In genomic region chr3:134364936-134365765, GRCh38 we compare ENCODE assay signal across 9 cellular contexts. TPM values are rescaled to one million over a fixed set of nuclear protein-coding genes. Genes with fewer than 3 reads are reported as not detected.
A peak's percentile ranks its signal among the peaks of the same experiment; 100 is the strongest.
DNase-seq lines count a peak whose midpoint lies in the region; ATAC-seq, FAIRE-seq and TF ChIP-seq lines count a peak whose summit lies in the region.
"Had no signal": no experiment of that assay in that cellular context is flagged by ENCODE, and none has a peak within 500 bp of the region (broad histone marks: within the 10 kb centered on the region; RNA-seq: fewer than 3 reads in every experiment).

No MANE protein-coding gene starts in this region.

- peak overlapping the region; percentile 24 to 55 for H3K4me3 Mint-ChIP-seq in H9
- H3K4me3 Mint-ChIP-seq: activated B cell treated with CpG ODN at 0.5 μM for 24 hours had no signal

- H3K79me2 ChIP-seq in H9 (ENCODE audit: insufficient read depth, low read length) = no peaks in the 10 kb centered on the region

- DNase-seq in H9 = no peak
- no peak for DNase-seq in RWPE2 (ENCODE audit: low spot score)
- DNase-seq in fibroblast of the aortic adventitia (ENCODE audit: low read depth) = peak; percentile 46
- DNase-seq in left lobe of liver (ENCODE audit: low spot score) = no peak
- no peak for DNase-seq in COLO829 (ENCODE audit: low spot score)
- DNase-seq in NCI-H1417 treated with DMSO at 0.1 percent for 48 hours (lab: John Stamatoyannopoulos, UW) = no peak
- no peak for DNase-seq in frontal cortex (ENCODE audit: low spot score in 2 of 2)
- DNase-seq: activated B cell treated with CpG ODN at 0.5 μM for 24 hours had no signal

- H2BK12ac ChIP-seq in H9 (ENCODE audit: insufficient read length, low read depth, low read length) = no peak overlapping the region

- no peak for FAIRE-seq in frontal cortex (lab: Jason Lieb, UNC)

- H3K18ac ChIP-seq in H9 (ENCODE audit: insufficient read length, low read depth, low read length) = no peak overlapping the region

- peak overlapping the region; percentile 15 for H4K91ac ChIP-seq in H9 (ENCODE audit: insufficient read length, low read depth, low read length)

- no peaks in the 10 kb centered on the region for H3K79me1 ChIP-seq in H9 (ENCODE audit: insufficient read depth, low read depth, low read length, poor library complexity, severe bottlenecking)

- H3K36me3 ChIP-seq in RWPE2 (ENCODE audit: low read depth) = peaks cover 96% of the 10 kb centered on the region
- H3K36me3 ChIP-seq in skeletal muscle tissue (ENCODE audit: control insufficient read depth in 3 of 3, insufficient read depth in 3 of 3, low read length in 3 of 3) = peaks cover 55 to 86% (median 72%) of the 10 kb centered on the region in 3 donors

- peaks cover 47 to 56% of the 10 kb centered on the region in 2 experiments for H3K4me1 Mint-ChIP-seq in H9

- H3K9ac ChIP-seq in H9 (ENCODE audit: extremely low read depth, insufficient read length, low read length) = no peak overlapping the region
- peak overlapping the region in 2 of 3 donors; percentile 46 to 75 for H3K9ac ChIP-seq in skeletal muscle tissue (ENCODE audit: low read depth in 1 of 3, low read length in 3 of 3)

- no peak overlapping the region for H3K14ac ChIP-seq in H9 (ENCODE audit: insufficient read depth, low read length)

- no peaks in the 10 kb centered on the region for H3K23me2 ChIP-seq in H9 (ENCODE audit: insufficient read length, low read depth, low read length, poor library complexity, severe bottlenecking)

- no peak overlapping the region for H2BK5ac ChIP-seq in H9 (ENCODE audit: insufficient read length, low read length)

- H3K23ac ChIP-seq in H9 (ENCODE audit: insufficient read length, low read depth, low read length) = no peak overlapping the region

- no peak overlapping the region for H3K4ac ChIP-seq in H9 (ENCODE audit: low read depth, low read length)

- no peak overlapping the region for H2BK15ac ChIP-seq in H9 (ENCODE audit: low read depth, low read length)

- H3K9me3 ChIP-seq in H9 (ENCODE audit: control insufficient read depth, low read depth, low read length) (no peaks in the 10 kb centered on the region), RWPE2 (ENCODE audit: severe bottlenecking) (no peaks in the 10 kb centered on the region), skeletal muscle tissue (ENCODE audit: control insufficient read depth in 3 of 3, low read length in 3 of 3) (no peaks in the 10 kb centered on the region)

- H3K4me1 ChIP-seq in H9 (ENCODE audit: insufficient read depth, low read length) (peaks cover 21% of the 10 kb centered on the region; the same call in 1 of the 2 replicates), RWPE2 (ENCODE audit: insufficient read depth, poor library complexity, severe bottlenecking) (peaks cover 54% of the 10 kb centered on the region), skeletal muscle tissue (ENCODE audit: control insufficient read depth in 3 of 3, insufficient read depth in 3 of 3, low read length in 3 of 3) (peaks cover 92 to 97% (median 96%) of the 10 kb centered on the region in 3 donors)

- H3K4me3 ChIP-seq in RWPE2 (ENCODE audit: severe bottlenecking) (no peak overlapping the region), fibroblast of the aortic adventitia (ENCODE audit: low read depth, low read length) (no peak overlapping the region), skeletal muscle tissue (ENCODE audit: low read length in 3 of 3) (peak overlapping the region; percentile 49 to 52 (median 50))

- no peaks in the 10 kb centered on the region; the same call in 1 of the 2 replicates for H3K27me3 Mint-ChIP-seq in H9 (ENCODE audit: low read depth)

- WGBS in H9 (ENCODE audit: extremely low coverage, insufficient read length, low lambda C conversion rate) = no CpG with 5 or more reads among the region's 8 CpGs

- H3K27ac ChIP-seq in H9 (ENCODE audit: insufficient read length, low read depth, low read length) (peak overlapping the region; percentile 69), RWPE2 (ENCODE audit: poor library complexity, severe bottlenecking) (peak overlapping the region; percentile 96), skeletal muscle tissue (ENCODE audit: low read depth, low read length) (peak overlapping the region; percentile 69)

- no peaks in the 10 kb centered on the region for H3K9me3 Mint-ChIP-seq in H9
- H3K9me3 Mint-ChIP-seq: activated B cell treated with CpG ODN at 0.5 μM for 24 hours had no signal

- no peak overlapping the region for H3K56ac ChIP-seq in H9 (ENCODE audit: insufficient read length, low read depth, low read length)

- no peak overlapping the region for H3T11ph ChIP-seq in H9 (ENCODE audit: low read length)

- H3K36me3 Mint-ChIP-seq in H9 (ENCODE audit: insufficient read depth in 1 of 3, low read depth in 3 of 3) = peaks cover 70 to 90% (median 84%) of the 10 kb centered on the region in 3 experiments

- H3K27ac Mint-ChIP-seq in H9 = peak overlapping the region; percentile 91 to 99 (median 98)
- H3K27ac Mint-ChIP-seq: activated B cell treated with CpG ODN at 0.5 μM for 24 hours had no signal

- H4K8ac ChIP-seq in H9 (replicated peaks; ENCODE audit: insufficient read length, low read depth, low read length) = no peak overlapping the region

- H3K27me3 ChIP-seq in H9 (ENCODE audit: insufficient read depth, low read length) (no peaks in the 10 kb centered on the region), RWPE2 (ENCODE audit: insufficient read depth, poor library complexity, severe bottlenecking) (no peaks in the 10 kb centered on the region), skeletal muscle tissue (ENCODE audit: control insufficient read depth in 3 of 3, insufficient read depth in 3 of 3, low read length in 3 of 3) (no peaks in the 10 kb centered on the region)

- H2AFZ ChIP-seq in H9 (ENCODE audit: low read length) = no peak overlapping the region

- TF ChIP-seq CTCF in H9 (conservative IDR thresholded peaks at IDR 0.05) (no peak), RWPE2 (IDR thresholded peaks at IDR 0.05; ENCODE audit: poor library complexity, severe bottlenecking) (no peak), fibroblast of the aortic adventitia (IDR thresholded peaks at IDR 0.05; ENCODE audit: insufficient read depth, low read length) (no peak)

- H2BK20ac ChIP-seq in H9 (ENCODE audit: low read depth, low read length, poor library complexity, severe bottlenecking) = no peak overlapping the region

- no peak overlapping the region for H4K5ac ChIP-seq in H9 (ENCODE audit: insufficient read length, low read depth, low read length)

- H3K4me2 ChIP-seq in H9 (ENCODE audit: insufficient read depth, insufficient read length, low read length) = no peak overlapping the region

- ATAC-seq in RWPE2 (ENCODE audit: low read depth) (peak; percentile 2; the same call in 2 of the 3 replicates), left lobe of liver (no peak)

- no peak overlapping the region for H2AK5ac ChIP-seq in H9 (ENCODE audit: insufficient read length, low read length)

- H2BK120ac ChIP-seq in H9 (ENCODE audit: low read depth, low read length, poor library complexity, severe bottlenecking) = no peak overlapping the region

- no peaks in the 10 kb centered on the region for H4K20me1 ChIP-seq in H9 (ENCODE audit: control insufficient read depth, insufficient read depth, insufficient read length)

RNA-seq across cellular contexts. Expression of gene AMOTL2, which starts 9.1 kb away (rescaled TPM):
- total RNA-seq in H9 (2021) (30.9 and 35.3 TPM in 2 replicates), fibroblast of the aortic adventitia (ENCODE audit: low replicate concordance) (65.0 and 75.7 TPM in 2 replicates), skeletal muscle tissue (56.9 TPM), left lobe of liver (26.8 TPM), frontal cortex (62.0 TPM)
- total RNA-seq: activated B cell treated with CpG ODN at 0.5 μM for 24 hours had no signal

Comparison
In these comparisons a context has a peak if more than half of its experiments do, and no peak if none do; other contexts are left out.
1. H3K4me3 ChIP-seq: peak in skeletal muscle tissue (3 of 3); none in RWPE2 (single experiment) and fibroblast of the aortic adventitia (single experiment).
2. Peak in every context shown above with its lines, with median percentiles within 50 percentile points of each other: H3K27ac ChIP-seq.